ENCODE assay signal across 18 cellular contexts in the genomic region with DNA sequence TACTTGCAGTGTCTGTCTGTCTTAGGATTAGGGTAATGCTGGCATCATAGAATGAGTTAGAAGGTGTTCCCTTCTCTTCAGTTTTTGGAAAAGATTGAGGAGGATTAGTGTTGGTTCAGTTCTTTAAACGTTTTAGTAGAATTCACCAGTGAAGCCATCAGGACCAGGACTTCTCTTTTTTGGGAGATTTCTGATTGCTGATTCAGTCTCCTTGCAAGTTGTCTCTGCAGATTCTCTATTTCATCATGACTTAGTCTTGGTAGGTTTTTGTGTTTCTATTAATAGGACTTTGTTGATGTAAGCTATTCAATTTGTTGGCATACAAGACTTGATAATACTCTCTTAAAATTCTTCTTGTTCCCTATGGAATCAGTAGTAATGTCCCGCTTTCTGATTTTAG. TPM values are rescaled to one million over a fixed set of nuclear protein-coding genes. Genes with fewer than 3 reads are reported as not detected.
DNase-seq lines count a peak whose midpoint lies in the region; ATAC-seq and TF ChIP-seq lines count a peak whose summit lies in the region.
"Had no signal": no experiment of that assay in that cellular context is flagged by ENCODE, and none has a peak within 500 bp of the region (broad histone marks: within the 10 kb centered on the region; RNA-seq: fewer than 3 reads in every experiment).

No MANE protein-coding gene starts in this region.

- ATAC-seq in right cardiac atrium (no peak), left ventricle myocardium superior (no peak), GM21717 (IDR thresholded peaks at IDR 0.05; ENCODE audit: unreplicated experiment) (no peak)

- WGBS in right cardiac atrium, result 81% methylated on average over 2 of the region's 2 CpGs
- WGBS in endodermal cell (ENCODE audit: insufficient coverage in 1 of 2, insufficient read length in 1 of 2), 2 experiments, result 100% methylated on average over 2 of the region's 2 CpGs

- H3K27me3 ChIP-seq in right cardiac atrium (ENCODE audit: control insufficient read depth, insufficient read depth), result no peaks in the 10 kb centered on the region
- H3K27me3 ChIP-seq in endodermal cell (ENCODE audit: control insufficient read depth, insufficient read depth, low read length, poor library complexity, severe bottlenecking), result no peaks in the 10 kb centered on the region
- H3K27me3 ChIP-seq: esophagus muscularis mucosa, thyroid gland had no signal

- peaks cover 82% of the 10 kb centered on the region for H3K36me3 ChIP-seq in endodermal cell (ENCODE audit: control insufficient read depth, insufficient read depth, low read length)
- H3K36me3 ChIP-seq: thyroid gland had no signal

- no peak for TF ChIP-seq CTCF in endodermal cell (conservative IDR thresholded peaks at IDR 0.05)

- intact Hi-C loops in right cardiac atrium (cut with DNase I) (no loop called here), left ventricle myocardium superior (cut with micrococcal nuclease) (no loop called here)

- no peak overlapping the region for H3K27ac Mint-ChIP-seq in endodermal cell
- H3K27ac Mint-ChIP-seq: B cell had no signal

- H3K4me3 ChIP-seq in right cardiac atrium (ENCODE audit: low read length) (peak overlapping the region; percentile 28), endodermal cell (ENCODE audit: low read length) (peak overlapping the region; percentile 21)
- H3K4me3 ChIP-seq: esophagus muscularis mucosa, smooth muscle cell, thyroid gland had no signal

- H3K4me1 Mint-ChIP-seq in endodermal cell, result peaks cover 21% of the 10 kb centered on the region

- H3K4me3 Mint-ChIP-seq in endodermal cell, result no peak overlapping the region
- H3K4me3 Mint-ChIP-seq: B cell had no signal

- H3K9me3 Mint-ChIP-seq in endodermal cell, result peaks cover 12% of the 10 kb centered on the region

- no peaks in the 10 kb centered on the region for H3K9me3 ChIP-seq in right cardiac atrium (ENCODE audit: control insufficient read depth, low read length)
- peaks cover 58% of the 10 kb centered on the region for H3K9me3 ChIP-seq in endodermal cell (ENCODE audit: control insufficient read depth, low read length)
- H3K9me3 ChIP-seq: thyroid gland had no signal

- H3K36me3 Mint-ChIP-seq in endodermal cell (ENCODE audit: low read depth), result peaks cover 63% of the 10 kb centered on the region

- no peaks in the 10 kb centered on the region for H3K27me3 Mint-ChIP-seq in endodermal cell (ENCODE audit: insufficient read depth)
- H3K27me3 Mint-ChIP-seq: B cell had no signal

- no peak for DNase-seq in right cardiac atrium
- DNase-seq in left ventricle myocardium superior, result no peak
- DNase-seq in MV-4-11 (lab: John Stamatoyannopoulos, UW), result peak; percentile 84
- no peak for DNase-seq in endodermal cell
- no peak for DNase-seq in DMS79 treated with DMSO at 0.1 percent for 48 hours (lab: John Stamatoyannopoulos, UW)
- no peak for DNase-seq in NCI-H2196 treated with DMSO at 0.1 percent for 48 hours (lab: John Stamatoyannopoulos, UW; ENCODE audit: unreplicated experiment)
- DNase-seq in NCI-H524 (lab: John Stamatoyannopoulos, UW), result no peak
- DNase-seq: activated gamma-delta T cell treated with Interleukin-2 at 50 U/mL for 16 hours, DMS153, NCI-H1092 treated with DMSO at 0.1 percent for 48 hours, NCI-H748 treated with DMSO at 0.1 percent for 48 hours, T-helper 1 cell, thyroid gland, WERI-Rb-1 had no signal

- no peak overlapping the region for H3K9ac ChIP-seq in endodermal cell (ENCODE audit: extremely low read depth, low read length, poor library complexity, severe bottlenecking)

- peaks cover 2% of the 10 kb centered on the region for H3K4me1 ChIP-seq in right cardiac atrium (ENCODE audit: control insufficient read depth, insufficient read depth, low read length)
- peaks cover 9% of the 10 kb centered on the region for H3K4me1 ChIP-seq in endodermal cell (ENCODE audit: control insufficient read depth, insufficient read depth, low read length)

- H3K27ac ChIP-seq in right cardiac atrium (ENCODE audit: low read length), result no peak overlapping the region
- no peak overlapping the region for H3K27ac ChIP-seq in endodermal cell (ENCODE audit: low read depth, low read length)
- H3K27ac ChIP-seq: esophagus muscularis mucosa, thyroid gland, WERI-Rb-1 had no signal

RNA-seq across cellular contexts. Expression of gene STT3B, which starts 48.9 kb away (rescaled TPM):
- total RNA-seq in right cardiac atrium (100 to 1,000 TPM in 1 of 4 donors, 10 to 100 TPM in 3; 85.3 to 118 (median 94.5) TPM), left ventricle myocardium superior (97.7 TPM), endodermal cell (100 to 1,000 TPM; 126 to 199 TPM)
- 44.7 TPM for polyA plus RNA-seq in right cardiac atrium
- 150 TPM for polyA plus RNA-seq in endodermal cell (2013, experiment 1 of 2)
- 160 TPM for polyA plus RNA-seq in endodermal cell (2013, experiment 2 of 2)
